Comparison of ENCODE assay signal across 26 cellular contexts in the genomic region with DNA sequence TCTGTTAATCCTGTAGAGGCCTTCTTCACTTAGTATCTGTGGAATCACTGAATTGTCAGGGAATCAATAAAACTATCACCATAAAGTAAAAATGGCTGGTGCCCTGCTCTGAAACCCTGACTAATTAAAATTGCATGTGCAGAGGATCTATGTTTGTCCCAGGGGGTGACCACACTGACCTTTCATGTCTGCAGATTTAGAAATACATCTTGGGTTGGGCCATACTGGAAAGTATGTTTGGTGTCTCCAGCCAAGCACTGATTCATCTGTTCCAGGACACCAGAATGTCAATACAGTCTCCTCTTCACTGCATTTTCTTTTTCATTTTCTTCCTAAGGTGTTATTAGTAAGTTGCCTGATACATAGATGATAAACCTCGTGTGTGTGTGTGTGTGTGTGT.
DNase-seq lines count a peak whose midpoint lies in the region; ATAC-seq and TF ChIP-seq lines count a peak whose summit lies in the region.
"Had no signal": no experiment of that assay in that cellular context is flagged by ENCODE, and none has a peak within 500 bp of the region (broad histone marks: within the 10 kb centered on the region; RNA-seq: fewer than 3 reads in every experiment).

No MANE protein-coding gene starts in this region.

- intact Hi-C loops in left cardiac atrium (cut with DNase I): no loop called here

- no peak overlapping the region for H3K4me3 Mint-ChIP-seq in stimulated activated naive B cell treated with anti-CD40 and anti-IgM and Interleukin-4, amounts not matched to agents 10 μg/mL and 1 μg/mL and 100 μg/mL, for 72 hours
- H3K4me3 Mint-ChIP-seq in activated T-cell treated with anti-CD3 and anti-CD28 coated beads, Interleukin-2, amount 50 U/mL, for 24 hours: no peak overlapping the region
- H3K4me3 Mint-ChIP-seq: activated naive CD8-positive, alpha-beta T cell treated with anti-CD3 and anti-CD28 coated beads, Interleukin-2, amount 10 ng/mL, durations not matched to agents 7 days and 5 days; CD4-positive, alpha-beta memory T cell; neural crest cell had no signal

- no peaks in the 10 kb centered on the region for H3K4me1 Mint-ChIP-seq in stimulated activated naive B cell treated with anti-CD40 and anti-IgM and Interleukin-4, amounts not matched to agents 10 μg/mL and 1 μg/mL and 100 μg/mL, for 72 hours
- no peaks in the 10 kb centered on the region for H3K4me1 Mint-ChIP-seq in activated T-cell treated with anti-CD3 and anti-CD28 coated beads, Interleukin-2, amount 50 U/mL, for 24 hours (ENCODE audit: low read depth)
- H3K4me1 Mint-ChIP-seq: activated naive CD8-positive, alpha-beta T cell treated with anti-CD3 and anti-CD28 coated beads, Interleukin-2, amount 10 ng/mL, durations not matched to agents 7 days and 5 days; CD4-positive, alpha-beta memory T cell; neural crest cell had no signal

- no peak overlapping the region for H3K4me3 ChIP-seq in astrocyte of the spinal cord (ENCODE audit: low read depth, low read length)
- H3K4me3 ChIP-seq: esophagus squamous epithelium, PC-9, psoas muscle, SK-N-MC had no signal

- no peaks in the 10 kb centered on the region for H3K27me3 Mint-ChIP-seq in stimulated activated naive B cell treated with anti-CD40 and anti-IgM and Interleukin-4, amounts not matched to agents 10 μg/mL and 1 μg/mL and 100 μg/mL, for 72 hours
- H3K27me3 Mint-ChIP-seq in activated T-cell treated with anti-CD3 and anti-CD28 coated beads, Interleukin-2, amount 50 U/mL, for 24 hours: no peaks in the 10 kb centered on the region
- H3K27me3 Mint-ChIP-seq: activated naive CD8-positive, alpha-beta T cell treated with anti-CD3 and anti-CD28 coated beads, Interleukin-2, amount 10 ng/mL, durations not matched to agents 7 days and 5 days; CD4-positive, alpha-beta memory T cell had no signal

- H3K36me3 Mint-ChIP-seq in stimulated activated naive B cell treated with anti-CD40 and anti-IgM and Interleukin-4, amounts not matched to agents 10 μg/mL and 1 μg/mL and 100 μg/mL, for 72 hours: no peaks in the 10 kb centered on the region
- H3K36me3 Mint-ChIP-seq in activated T-cell treated with anti-CD3 and anti-CD28 coated beads, Interleukin-2, amount 50 U/mL, for 24 hours (ENCODE audit: low read depth): no peaks in the 10 kb centered on the region
- H3K36me3 Mint-ChIP-seq: activated naive CD8-positive, alpha-beta T cell treated with anti-CD3 and anti-CD28 coated beads, Interleukin-2, amount 10 ng/mL, durations not matched to agents 7 days and 5 days; CD4-positive, alpha-beta memory T cell had no signal

- DNase-seq in AG08395 (ENCODE audit: low spot score): peak; percentile 82
- peak; percentile 0 for DNase-seq in HuH-7.5 (ENCODE audit: low spot score)
- DNase-seq in astrocyte of the spinal cord (ENCODE audit: low read depth, low spot score): peak; percentile 50
- DNase-seq in kidney tubule cell (ENCODE audit: low spot score): peak; percentile 16
- no peak for DNase-seq in stimulated activated naive B cell treated with anti-CD40 and anti-IgM and Interleukin-4, amounts not matched to agents 10 μg/mL and 1 μg/mL and 100 μg/mL, for 72 hours
- no peak for DNase-seq in left cardiac atrium
- DNase-seq in NCI-H1930 (lab: John Stamatoyannopoulos, UW): no peak
- DNase-seq in activated T-cell treated with anti-CD3 and anti-CD28 coated beads, Interleukin-2, amount 50 U/mL, for 24 hours: no peak
- DNase-seq: activated naive CD8-positive, alpha-beta T cell treated with anti-CD3 and anti-CD28 coated beads, Interleukin-2, amount 10 ng/mL, durations not matched to agents 7 days and 5 days; caudate nucleus; CD4-positive, alpha-beta memory T cell; DMS53; effector CD8-positive, alpha-beta T cell; esophagus squamous epithelium; kidney glomerular epithelial cell; midbrain; NCI-H1048; NCI-H2171; NCI-H774; PC-9; psoas muscle; stimulated activated CD4-positive, alpha-beta T cell treated with anti-CD3 and anti-CD28 coated beads, Interleukin-12 subunit alpha, Interleukin-12 subunit beta, amount 100 ng/mL, for 4 hours; T-helper 9 cell had no signal

- peaks cover 0 to 2% of the 10 kb centered on the region in 2 donors for H3K9me3 Mint-ChIP-seq in stimulated activated naive B cell treated with anti-CD40 and anti-IgM and Interleukin-4, amounts not matched to agents 10 μg/mL and 1 μg/mL and 100 μg/mL, for 72 hours
- H3K9me3 Mint-ChIP-seq in activated T-cell treated with anti-CD3 and anti-CD28 coated beads, Interleukin-2, amount 50 U/mL, for 24 hours: peaks cover 8% of the 10 kb centered on the region
- H3K9me3 Mint-ChIP-seq: activated naive CD8-positive, alpha-beta T cell treated with anti-CD3 and anti-CD28 coated beads, Interleukin-2, amount 10 ng/mL, durations not matched to agents 7 days and 5 days; neural crest cell had no signal

- no peak overlapping the region for H3K27ac Mint-ChIP-seq in stimulated activated naive B cell treated with anti-CD40 and anti-IgM and Interleukin-4, amounts not matched to agents 10 μg/mL and 1 μg/mL and 100 μg/mL, for 72 hours
- H3K27ac Mint-ChIP-seq in activated T-cell treated with anti-CD3 and anti-CD28 coated beads, Interleukin-2, amount 50 U/mL, for 24 hours: no peak overlapping the region
- H3K27ac Mint-ChIP-seq: activated naive CD8-positive, alpha-beta T cell treated with anti-CD3 and anti-CD28 coated beads, Interleukin-2, amount 10 ng/mL, durations not matched to agents 7 days and 5 days; CD4-positive, alpha-beta memory T cell had no signal

- no peak for ATAC-seq in stimulated activated naive B cell treated with anti-CD40 and anti-IgM and Interleukin-4, amounts not matched to agents 10 μg/mL and 1 μg/mL and 100 μg/mL, for 72 hours (replicated peaks)
- no peak for ATAC-seq in left cardiac atrium
- ATAC-seq: HepG2 had no signal

- in situ Hi-C loops in astrocyte of the spinal cord (cut with HindIII; ENCODE audit: low sequenced_read_pairs): no loop called here

- TF ChIP-seq CTCF in astrocyte of the spinal cord (IDR thresholded peaks at IDR 0.05; ENCODE audit: low read depth, low read length): no peak

Comparison
In these comparisons a context has a peak if more than half of its experiments do, and no peak if none do; other contexts are left out.
1. DNase-seq: peak in AG08395 (single experiment), HuH-7.5 (single experiment), astrocyte of the spinal cord (single experiment) and kidney tubule cell (single experiment); none in stimulated activated naive B cell treated with anti-CD40 and anti-IgM and Interleukin-4, amounts not matched to agents 10 μg/mL and 1 μg/mL and 100 μg/mL, for 72 hours (single experiment), left cardiac atrium (single experiment), NCI-H1930 (0 of 2) and activated T-cell treated with anti-CD3 and anti-CD28 coated beads, Interleukin-2, amount 50 U/mL, for 24 hours (single experiment).